ENCODE assay signal across 8 cellular contexts in the genomic region with DNA sequence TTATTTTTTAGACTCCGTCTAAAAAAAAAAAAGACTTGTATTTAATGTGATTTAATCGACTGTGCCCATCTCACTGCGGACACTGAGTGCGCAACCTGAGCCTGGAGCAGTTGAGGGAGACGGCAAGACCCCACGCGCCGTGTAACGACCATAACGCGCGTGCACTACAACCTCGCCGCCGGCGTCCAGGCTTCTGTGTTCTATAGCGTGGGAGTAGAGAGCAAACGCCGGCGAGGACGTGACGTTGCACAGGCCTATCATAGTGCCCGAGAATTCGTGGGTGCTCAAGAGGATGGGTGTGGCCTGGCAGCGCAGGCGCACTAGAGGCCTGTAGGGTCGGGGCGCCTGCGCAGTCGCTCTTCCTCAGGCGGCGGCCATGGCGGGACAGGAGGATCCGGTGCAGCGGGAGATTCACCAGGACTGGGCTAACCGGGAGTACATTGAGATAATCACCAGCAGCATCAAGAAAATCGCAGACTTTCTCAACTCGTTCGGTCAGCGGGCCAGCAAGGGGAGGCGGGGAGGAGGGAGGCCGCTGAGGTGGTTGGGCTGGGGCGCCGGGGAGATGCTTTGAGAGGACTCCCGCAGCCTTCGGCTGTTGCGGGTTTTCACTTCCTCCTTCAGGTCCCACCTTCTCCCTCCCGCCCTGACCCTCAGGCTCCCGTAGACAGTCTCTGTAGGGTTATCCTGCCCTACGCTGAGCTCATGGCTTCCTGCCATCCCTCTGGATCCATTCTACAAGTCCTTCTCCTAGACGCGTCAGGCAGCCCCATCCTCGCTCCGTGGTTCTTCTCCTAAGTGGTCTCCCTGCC. TPM values are rescaled to one million over a fixed set of nuclear protein-coding genes. Genes with fewer than 3 reads are reported as not detected.
DNase-seq lines count a peak whose midpoint lies in the region; TF ChIP-seq lines count a peak whose summit lies in the region.

Gene BRK1 (plus strand): TSS at position 350 of the 812 bp plus-strand sequence. CDS start 27 bp downstream, at position 377.

- H3K9me2 ChIP-seq in MM.1S (replicated peaks; ENCODE audit: insufficient read depth, low read length) (no peaks in the 10 kb centered on the region), neural cell (ENCODE audit: insufficient read depth, low read length) (no peaks in the 10 kb centered on the region)

- peak; percentile 93 to 95 for DNase-seq in HAP-1 (ENCODE audit: low spot score in 2 of 2)
- DNase-seq in MM.1S, result peak; percentile 97
- peak; percentile 82 for DNase-seq in SIG-M5 (lab: John Stamatoyannopoulos, UW)
- DNase-seq in activated gamma-delta T cell (lab: John Stamatoyannopoulos, UW), result peak; percentile 82
- peak; percentile 97 for DNase-seq in fibroblast of villous mesenchyme (ENCODE audit: low read depth)
- peak; percentile 96 for DNase-seq in stomach

- H3K4me3 ChIP-seq in HAP-1, result peak within 1 kb of the TSS; percentile 97
- peak within 1 kb of the TSS; percentile 99 for H3K4me3 ChIP-seq in MM.1S (ENCODE audit: low read length)
- peak within 1 kb of the TSS; percentile 95 for H3K4me3 ChIP-seq in fibroblast of villous mesenchyme (ENCODE audit: low read depth, low read length)
- H3K4me3 ChIP-seq in neural cell (ENCODE audit: low read length), result peak within 1 kb of the TSS; percentile 79
- peak within 1 kb of the TSS; percentile 83 to 96 (median 89) for H3K4me3 ChIP-seq in stomach

- peak in 2 of 4 donors; percentile 76 to 86 for TF ChIP-seq POLR2A in stomach (IDR thresholded peaks at IDR 0.05)

- intact Hi-C loops in stomach (cut with DNase I; ENCODE audit: low total_unique reads), result no loop called here

- TF ChIP-seq EP300 in neural cell (conservative IDR thresholded peaks at IDR 0.05; ENCODE audit: poor library complexity, severe bottlenecking) (no peak), stomach (IDR thresholded peaks at IDR 0.05) (no peak)

- no peaks in the 10 kb centered on the region for H3F3A ChIP-seq in MM.1S (ENCODE audit: insufficient read depth, low read length)
- H3F3A ChIP-seq in neural cell (ENCODE audit: insufficient read depth, low read length, poor library complexity, severe bottlenecking), result no peaks in the 10 kb centered on the region

- peak; percentile 27 for TF ChIP-seq RAD21 in neural cell (conservative IDR thresholded peaks at IDR 0.05)

- peaks cover 5% of the 10 kb centered on the region; the same call in 1 of the 2 replicates for H3K4me1 ChIP-seq in ES-I3 (ENCODE audit: insufficient read depth, low read length)
- peaks cover 8% of the 10 kb centered on the region; the same call in 1 of the 2 replicates for H3K4me1 ChIP-seq in HAP-1
- 0 out of 2 replicates have a peak, but pooled peaks cover 3% of the 10 kb centered on the region for H3K4me1 ChIP-seq in MM.1S (ENCODE audit: low read length)
- peaks cover 8 to 48% (median 35%) of the 10 kb centered on the region in 4 donors for H3K4me1 ChIP-seq in stomach

- WGBS in stomach, 5 donors, result 0 to 1% (median 1%) methylated on average over 48 to 54 of the region's 54 CpGs

- in situ Hi-C loops in HAP-1 (cut with MboI; ENCODE audit: low sequenced_read_pairs), result no loop called here

- no peak for TF ChIP-seq CTCF in MM.1S (IDR thresholded peaks at IDR 0.05; ENCODE audit: low read length)
- TF ChIP-seq CTCF in fibroblast of villous mesenchyme (IDR thresholded peaks at IDR 0.05; ENCODE audit: insufficient read depth, low read depth, low read length), result no peak
- no peak for TF ChIP-seq CTCF in neural cell (IDR thresholded peaks at IDR 0.05; ENCODE audit: poor library complexity, severe bottlenecking)
- TF ChIP-seq CTCF in stomach (IDR thresholded peaks at IDR 0.05), result peak in 1 of 7 experiments; percentile 18

- H3K79me2 ChIP-seq in MM.1S (ENCODE audit: low read length) (peaks cover 50% of the 10 kb centered on the region), neural cell (replicated peaks; ENCODE audit: insufficient read depth, low read length) (peaks cover 38% of the 10 kb centered on the region)

- H3K36me3 ChIP-seq in ES-I3 (ENCODE audit: insufficient read depth, low read length) (no peaks in the 10 kb centered on the region), HAP-1 (replicated peaks) (peaks cover 4% of the 10 kb centered on the region), MM.1S (replicated peaks; ENCODE audit: insufficient read depth, low read length) (no peaks in the 10 kb centered on the region), neural cell (ENCODE audit: insufficient read depth, low read length) (no peaks in the 10 kb centered on the region), stomach (peaks cover 0 to 13% (median 11%) of the 10 kb centered on the region in 4 donors)

- H3K27ac ChIP-seq in MM.1S (ENCODE audit: low read length) (peak within 1 kb of the TSS; percentile 57; the same call in 1 of the 2 replicates), neural cell (ENCODE audit: low read length) (peak within 1 kb of the TSS; percentile 84), stomach (peak within 1 kb of the TSS; percentile 81 to 90 (median 82))

- H3K9ac ChIP-seq in ES-I3 (ENCODE audit: low read depth, low read length) (peak within 1 kb of the TSS; percentile 88), MM.1S (ENCODE audit: low read length) (peak within 1 kb of the TSS; percentile 76), neural cell (ENCODE audit: low read length) (peak within 1 kb of the TSS; percentile 78)

- H2AFZ ChIP-seq in MM.1S (ENCODE audit: low read length) (peak within 1 kb of the TSS; percentile 100), neural cell (ENCODE audit: low read depth, low read length) (peak within 1 kb of the TSS; percentile 52)

- H4K20me1 ChIP-seq in MM.1S (ENCODE audit: insufficient read depth, low read length) (no peaks in the 10 kb centered on the region), neural cell (ENCODE audit: insufficient read depth) (no peaks in the 10 kb centered on the region)

- H3K9me3 ChIP-seq in ES-I3 (ENCODE audit: control insufficient read depth, insufficient read depth, low read length) (no peaks in the 10 kb centered on the region), HAP-1 (no peaks in the 10 kb centered on the region), MM.1S (replicated peaks; ENCODE audit: insufficient read depth, low read length) (no peaks in the 10 kb centered on the region), neural cell (ENCODE audit: low read length) (no peaks in the 10 kb centered on the region), stomach (no peaks in the 10 kb centered on the region)

- H3K27me3 ChIP-seq in HAP-1 (ENCODE audit: low read depth), result no peaks in the 10 kb centered on the region
- no peaks in the 10 kb centered on the region for H3K27me3 ChIP-seq in MM.1S (replicated peaks; ENCODE audit: insufficient read depth, low read length)
- H3K27me3 ChIP-seq in neural cell (ENCODE audit: insufficient read depth, low read depth, low read length), result no peaks in the 10 kb centered on the region
- no peaks in the 10 kb centered on the region for H3K27me3 ChIP-seq in stomach

- H3K4me2 ChIP-seq in MM.1S (ENCODE audit: low read depth, low read length) (peak within 1 kb of the TSS; percentile 87), neural cell (ENCODE audit: low read length) (peak within 1 kb of the TSS; percentile 97)

TF ChIP-seq in neural cell, 6 proteins besides CTCF, POLR2A, EP300 and RAD21:
- TF ChIP-seq MXI1 (conservative IDR thresholded peaks at IDR 0.05; ENCODE audit: poor library complexity, severe bottlenecking), result peak; percentile 84
- no peak for TF ChIP-seq SMC3 (conservative IDR thresholded peaks at IDR 0.05; ENCODE audit: poor library complexity)
- TF ChIP-seq POLR2AphosphoS5 (IDR thresholded peaks at IDR 0.05), result peak; percentile 97
- TF ChIP-seq, protein P1, sequence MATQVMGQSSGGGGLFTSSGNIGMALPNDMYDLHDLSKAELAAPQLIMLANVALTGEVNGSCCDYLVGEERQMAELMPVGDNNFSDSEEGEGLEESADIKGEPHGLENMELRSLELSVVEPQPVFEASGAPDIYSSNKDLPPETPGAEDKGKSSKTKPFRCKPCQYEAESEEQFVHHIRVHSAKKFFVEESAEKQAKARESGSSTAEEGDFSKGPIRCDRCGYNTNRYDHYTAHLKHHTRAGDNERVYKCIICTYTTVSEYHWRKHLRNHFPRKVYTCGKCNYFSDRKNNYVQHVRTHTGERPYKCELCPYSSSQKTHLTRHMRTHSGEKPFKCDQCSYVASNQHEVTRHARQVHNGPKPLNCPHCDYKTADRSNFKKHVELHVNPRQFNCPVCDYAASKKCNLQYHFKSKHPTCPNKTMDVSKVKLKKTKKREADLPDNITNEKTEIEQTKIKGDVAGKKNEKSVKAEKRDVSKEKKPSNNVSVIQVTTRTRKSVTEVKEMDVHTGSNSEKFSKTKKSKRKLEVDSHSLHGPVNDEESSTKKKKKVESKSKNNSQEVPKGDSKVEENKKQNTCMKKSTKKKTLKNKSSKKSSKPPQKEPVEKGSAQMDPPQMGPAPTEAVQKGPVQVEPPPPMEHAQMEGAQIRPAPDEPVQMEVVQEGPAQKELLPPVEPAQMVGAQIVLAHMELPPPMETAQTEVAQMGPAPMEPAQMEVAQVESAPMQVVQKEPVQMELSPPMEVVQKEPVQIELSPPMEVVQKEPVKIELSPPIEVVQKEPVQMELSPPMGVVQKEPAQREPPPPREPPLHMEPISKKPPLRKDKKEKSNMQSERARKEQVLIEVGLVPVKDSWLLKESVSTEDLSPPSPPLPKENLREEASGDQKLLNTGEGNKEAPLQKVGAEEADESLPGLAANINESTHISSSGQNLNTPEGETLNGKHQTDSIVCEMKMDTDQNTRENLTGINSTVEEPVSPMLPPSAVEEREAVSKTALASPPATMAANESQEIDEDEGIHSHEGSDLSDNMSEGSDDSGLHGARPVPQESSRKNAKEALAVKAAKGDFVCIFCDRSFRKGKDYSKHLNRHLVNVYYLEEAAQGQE (IDR thresholded peaks at IDR 0.05; ENCODE audit: borderline replicate concordance), result peak; percentile 84
- TF ChIP-seq TAF1 (IDR thresholded peaks at IDR 0.05; ENCODE audit: low read depth), result peak; percentile 85
- TF ChIP-seq EZH2 (IDR thresholded peaks at IDR 0.05; ENCODE audit: borderline replicate concordance, insufficient read depth, low read length, poor library complexity, severe bottlenecking), result no peak

RNA-seq across cellular contexts. Expression of gene BRK1, which starts in this region (rescaled TPM):
- total RNA-seq in fibroblast of villous mesenchyme, result 77.0 and 126 TPM in 2 replicates
- polyA plus RNA-seq in neural cell, result 265 and 314 TPM in 2 replicates
- polyA minus RNA-seq in neural cell, result 138 TPM in 2 replicates
- 100 to 1,000 TPM in 1 of 5 donors, 10 to 100 TPM in 4; 14.5 to 130 (median 51.9) TPM for total RNA-seq in stomach
- polyA plus RNA-seq in stomach, result 100 to 1,000 TPM; 175 to 262 (median 218) TPM

Comparison
In these comparisons a context has a peak if more than half of its experiments do, and no peak if none do; other contexts are left out.
1. Peak in every context shown above with its lines: DNase-seq, H3K4me3 ChIP-seq and H3K27ac ChIP-seq.